Comparison of ENCODE assay signal across 13 cellular contexts in genomic region chrX:78513996-78514745, GRCh38.
DNase-seq lines count a peak whose midpoint lies in the region; ATAC-seq and TF ChIP-seq lines count a peak whose summit lies in the region.
"Had no signal": no experiment of that assay in that cellular context is flagged by ENCODE, and none has a peak within 500 bp of the region (broad histone marks: within the 10 kb centered on the region; RNA-seq: fewer than 3 reads in every experiment).

No MANE protein-coding gene starts in this region.

- H3F3A ChIP-seq in GM23338 (replicated peaks; ENCODE audit: low read depth), result no peaks in the 10 kb centered on the region

- peak; percentile 84 for ATAC-seq in GM23338
- ATAC-seq: left colon had no signal

- POLR2A ChIA-PET in CD4-positive, alpha-beta memory T cell (lab: Charles Lee; ENCODE audit: partially characterized antibody), result interaction anchor here (1.1 kb wide), 1 partner anchor 18 kb away, joined by 10 read pairs; no protein-coding TSS in a partner anchor

- H3K27ac Mint-ChIP-seq in CD4-positive, alpha-beta memory T cell, result peak overlapping the region; percentile 80 to 96 (median 89)
- H3K27ac Mint-ChIP-seq in GM23338 (peak overlapping the region; percentile 97), mesothelial cell of epicardium (peak overlapping the region; percentile 54)
- peak overlapping the region; percentile 94 for H3K27ac Mint-ChIP-seq in activated T-helper 2 cell treated with anti-CD3 and anti-CD28 coated beads, Interferon-gamma antibody, Interleukin-2, Interleukin-4, amounts not matched to agents 10 μg/mL and 5 μg/mL and 100 μg/mL, durations not matched to agents 14 hours and 24 hours and 36 hours

- peak overlapping the region; percentile 20; the same call in 1 of the 2 replicates for H3K4me2 ChIP-seq in GM23338
- H3K4me2 ChIP-seq: BLaER1 had no signal

- peaks cover 42% of the 10 kb centered on the region for H3K4me1 ChIP-seq in CD4-positive, alpha-beta memory T cell (ENCODE audit: insufficient read depth, low read length)
- peaks cover 13% of the 10 kb centered on the region for H3K4me1 ChIP-seq in GM23338 (ENCODE audit: insufficient read depth)
- no peaks in the 10 kb centered on the region for H3K4me1 ChIP-seq in Peyer's patch
- no peaks in the 10 kb centered on the region for H3K4me1 ChIP-seq in prostate gland (replicated peaks)
- H3K4me1 ChIP-seq: BLaER1 had no signal

- H3K36me3 ChIP-seq in CD4-positive, alpha-beta memory T cell (ENCODE audit: insufficient read depth, low read length), result no peaks in the 10 kb centered on the region
- no peaks in the 10 kb centered on the region for H3K36me3 ChIP-seq in GM23338 (ENCODE audit: insufficient read depth)
- no peaks in the 10 kb centered on the region for H3K36me3 ChIP-seq in Peyer's patch
- no peaks in the 10 kb centered on the region for H3K36me3 ChIP-seq in prostate gland
- H3K36me3 ChIP-seq: BLaER1 had no signal

- peaks cover 0 to 3% of the 10 kb centered on the region in 2 donors for H3K36me3 Mint-ChIP-seq in CD4-positive, alpha-beta memory T cell
- H3K36me3 Mint-ChIP-seq in GM23338 (ENCODE audit: low read depth), result peaks cover 25% of the 10 kb centered on the region
- peaks cover 55% of the 10 kb centered on the region for H3K36me3 Mint-ChIP-seq in activated T-helper 2 cell treated with anti-CD3 and anti-CD28 coated beads, Interferon-gamma antibody, Interleukin-2, Interleukin-4, amounts not matched to agents 10 μg/mL and 5 μg/mL and 100 μg/mL, durations not matched to agents 14 hours and 24 hours and 36 hours (ENCODE audit: low read depth)
- no peaks in the 10 kb centered on the region for H3K36me3 Mint-ChIP-seq in mesothelial cell of epicardium

- TF ChIP-seq POLR2A in Peyer's patch (IDR thresholded peaks at IDR 0.05), result no peak
- no peak for TF ChIP-seq POLR2A in prostate gland (IDR thresholded peaks at IDR 0.05)

- H3K9me3 Mint-ChIP-seq in CD4-positive, alpha-beta memory T cell, result peaks cover 0 to 7% (median 0%) of the 10 kb centered on the region in 8 donors
- H3K9me3 Mint-ChIP-seq in GM23338 (peaks cover 23% of the 10 kb centered on the region), mesothelial cell of epicardium (peaks cover 49% of the 10 kb centered on the region)
- H3K9me3 Mint-ChIP-seq in activated T-helper 2 cell treated with anti-CD3 and anti-CD28 coated beads, Interferon-gamma antibody, Interleukin-2, Interleukin-4, amounts not matched to agents 10 μg/mL and 5 μg/mL and 100 μg/mL, durations not matched to agents 14 hours and 24 hours and 36 hours, result peaks cover 43% of the 10 kb centered on the region

- no peak overlapping the region for H3K4me3 Mint-ChIP-seq in CD4-positive, alpha-beta memory T cell
- H3K4me3 Mint-ChIP-seq in GM23338, result no peak overlapping the region
- no peak overlapping the region for H3K4me3 Mint-ChIP-seq in activated T-helper 2 cell treated with anti-CD3 and anti-CD28 coated beads, Interferon-gamma antibody, Interleukin-2, Interleukin-4, amounts not matched to agents 10 μg/mL and 5 μg/mL and 100 μg/mL, durations not matched to agents 14 hours and 24 hours and 36 hours (ENCODE audit: low read depth)
- H3K4me3 Mint-ChIP-seq in mesothelial cell of epicardium, result no peak overlapping the region

- CTCF ChIA-PET in CD4-positive, alpha-beta memory T cell (lab: Charles Lee; ENCODE audit: partially characterized antibody), result no interaction called here

- TF ChIP-seq CTCF in GM23338 (conservative IDR thresholded peaks at IDR 0.05; ENCODE audit: low read depth in 2 of 2) (no peak), mesothelial cell of epicardium (IDR thresholded peaks at IDR 0.05; ENCODE audit: unreplicated experiment) (no peak), Peyer's patch (IDR thresholded peaks at IDR 0.05) (no peak), prostate gland (IDR thresholded peaks at IDR 0.05) (no peak)

- peaks cover 10% of the 10 kb centered on the region for H3K9me2 ChIP-seq in GM23338 (ENCODE audit: insufficient read depth)

- peaks cover 21 to 46% (median 35%) of the 10 kb centered on the region in 4 donors for H3K4me1 Mint-ChIP-seq in CD4-positive, alpha-beta memory T cell
- H3K4me1 Mint-ChIP-seq in GM23338, result peaks cover 26% of the 10 kb centered on the region
- peaks cover 46% of the 10 kb centered on the region for H3K4me1 Mint-ChIP-seq in activated T-helper 2 cell treated with anti-CD3 and anti-CD28 coated beads, Interferon-gamma antibody, Interleukin-2, Interleukin-4, amounts not matched to agents 10 μg/mL and 5 μg/mL and 100 μg/mL, durations not matched to agents 14 hours and 24 hours and 36 hours (ENCODE audit: low read depth)
- H3K4me1 Mint-ChIP-seq in mesothelial cell of epicardium, result peaks cover 7% of the 10 kb centered on the region

- 55% methylated on average over 4 of the region's 4 CpGs for WGBS in prostate gland

- no peak overlapping the region for H3K27ac ChIP-seq in CD4-positive, alpha-beta memory T cell (ENCODE audit: low read depth, low read length)
- H3K27ac ChIP-seq in GM23338 (ENCODE audit: low read depth) (peak overlapping the region; percentile 97), Peyer's patch (no peak overlapping the region), prostate gland (no peak overlapping the region)
- H3K27ac ChIP-seq: BLaER1 had no signal

- no peaks in the 10 kb centered on the region for H3K79me2 ChIP-seq in GM23338 (replicated peaks; ENCODE audit: insufficient read depth)

- intact Hi-C loops in CD4-positive, alpha-beta memory T cell (cut with micrococcal nuclease), result loop anchor here (10.0 kb wide), 2 partner anchors 379 to 619 kb away; partner anchors contain the start of genes COX7B, MAGT1 and TAF9B
- intact Hi-C loops in activated T-helper 2 cell treated with anti-CD3 and anti-CD28 coated beads, Interferon-gamma antibody, Interleukin-2, Interleukin-4, amounts not matched to agents 10 μg/mL and 5 μg/mL and 100 μg/mL, durations not matched to agents 14 hours and 24 hours and 36 hours (cut with micrococcal nuclease), result loop anchor here (10.0 kb wide), 1 partner anchor 549 kb away; the partner anchor contains the start of gene PGAM4
- intact Hi-C loops in posterior vena cava (cut with DNase I) (no loop called here), posterior cingulate gyrus (cut with DNase I) (no loop called here), prostate gland (cut with DNase I) (no loop called here)

- no peak for DNase-seq in CD4-positive, alpha-beta memory T cell
- peak; percentile 34 for DNase-seq in GM23338 (ENCODE audit: low spot score)
- DNase-seq in activated T-helper 2 cell treated with anti-CD3 and anti-CD28 coated beads, Interferon-gamma antibody, Interleukin-2, Interleukin-4, amounts not matched to agents 10 μg/mL and 5 μg/mL and 100 μg/mL, durations not matched to agents 14 hours and 24 hours and 36 hours (ENCODE audit: low spot score), result no peak
- DNase-seq in mesothelial cell of epicardium (ENCODE audit: low spot score in 2 of 2, unreplicated experiment in 2 of 2), result no peak
- no peak for DNase-seq in Peyer's patch
- DNase-seq in posterior vena cava (ENCODE audit: low spot score), result no peak
- DNase-seq in posterior cingulate gyrus, result no peak
- DNase-seq in prostate gland (ENCODE audit: low spot score), result no peak
- DNase-seq: activated CD4-positive, alpha-beta T cell treated with anti-CD3 and anti-CD28 coated beads for 1 hour; activated effector memory CD4-positive, alpha-beta T cell treated with anti-CD3 and anti-CD28 coated beads, Interleukin-2, amount 50 U/mL, for 16 hours; left colon; SW 1271 had no signal

- no peaks in the 10 kb centered on the region for H3K9me3 ChIP-seq in CD4-positive, alpha-beta memory T cell (ENCODE audit: control insufficient read depth in 1 of 2, low read length in 2 of 2)
- no peaks in the 10 kb centered on the region for H3K9me3 ChIP-seq in Peyer's patch
- no peaks in the 10 kb centered on the region for H3K9me3 ChIP-seq in prostate gland
- H3K9me3 ChIP-seq: BLaER1 had no signal

- H3K4me3 ChIP-seq in CD4-positive, alpha-beta memory T cell (ENCODE audit: low read length in 2 of 2), result no peak overlapping the region
- H3K4me3 ChIP-seq in GM23338, result no peak overlapping the region
- H3K4me3 ChIP-seq in Peyer's patch, result no peak overlapping the region
- no peak overlapping the region for H3K4me3 ChIP-seq in prostate gland
- H3K4me3 ChIP-seq: BLaER1 had no signal

- no peaks in the 10 kb centered on the region for H4K20me1 ChIP-seq in GM23338 (replicated peaks; ENCODE audit: insufficient read depth)
- H4K20me1 ChIP-seq: BLaER1 had no signal

- no peak overlapping the region for H2AFZ ChIP-seq in GM23338

- H3K27me3 Mint-ChIP-seq in CD4-positive, alpha-beta memory T cell, result no peaks in the 10 kb centered on the region
- H3K27me3 Mint-ChIP-seq in GM23338 (ENCODE audit: insufficient read depth, low read depth, poor library complexity) (no peaks in the 10 kb centered on the region), mesothelial cell of epicardium (ENCODE audit: low read depth) (no peaks in the 10 kb centered on the region)
- no peaks in the 10 kb centered on the region for H3K27me3 Mint-ChIP-seq in activated T-helper 2 cell treated with anti-CD3 and anti-CD28 coated beads, Interferon-gamma antibody, Interleukin-2, Interleukin-4, amounts not matched to agents 10 μg/mL and 5 μg/mL and 100 μg/mL, durations not matched to agents 14 hours and 24 hours and 36 hours (ENCODE audit: low read depth)

- no peaks in the 10 kb centered on the region for H3K27me3 ChIP-seq in CD4-positive, alpha-beta memory T cell (ENCODE audit: insufficient read depth, low read length)
- H3K27me3 ChIP-seq in GM23338 (ENCODE audit: insufficient read depth) (no peaks in the 10 kb centered on the region), Peyer's patch (no peaks in the 10 kb centered on the region), prostate gland (replicated peaks; ENCODE audit: insufficient read depth) (no peaks in the 10 kb centered on the region)

TF ChIP-seq in GM23338, 12 proteins besides CTCF, POLR2A, EP300 and RAD21 (continues in another document):
- no peak for TF ChIP-seq JUNB (IDR thresholded peaks at IDR 0.05; ENCODE audit: unreplicated experiment)

Comparison
In these comparisons a context has a peak if more than half of its experiments do, and no peak if none do; other contexts are left out.
1. intact Hi-C loops: an anchor here in CD4-positive, alpha-beta memory T cell (10.0 kb wide) and activated T-helper 2 cell treated with anti-CD3 and anti-CD28 coated beads, Interferon-gamma antibody, Interleukin-2, Interleukin-4, amounts not matched to agents 10 μg/mL and 5 μg/mL and 100 μg/mL, durations not matched to agents 14 hours and 24 hours and 36 hours (10.0 kb wide); none called in posterior vena cava, posterior cingulate gyrus and prostate gland.